Comparison of ENCODE assay signal across 14 cellular contexts in genomic region chr17:12530126-12530525, GRCh38.
DNase-seq lines count a peak whose midpoint lies in the region; ATAC-seq and TF ChIP-seq lines count a peak whose summit lies in the region.
"Had no signal": no experiment of that assay in that cellular context is flagged by ENCODE, and none has a peak within 500 bp of the region (broad histone marks: within the 10 kb centered on the region; RNA-seq: fewer than 3 reads in every experiment).

No MANE protein-coding gene starts in this region.

- no peaks in the 10 kb centered on the region for H3K36me3 ChIP-seq in H7 (replicated peaks; ENCODE audit: control insufficient read depth, insufficient read depth, low read length)
- H3K36me3 ChIP-seq: BLaER1 had no signal

- no peak for TF ChIP-seq CTCF in WTC11 (IDR thresholded peaks at IDR 0.05)

- no peaks in the 10 kb centered on the region for H3K9me3 Mint-ChIP-seq in WTC11
- H3K9me3 Mint-ChIP-seq: H9 had no signal

- no peak overlapping the region for H3K27ac Mint-ChIP-seq in WTC11
- H3K27ac Mint-ChIP-seq: CD14-positive monocyte; CD4-positive, alpha-beta memory T cell; H9 had no signal

- no peak overlapping the region for H3K4me3 ChIP-seq in H7 (ENCODE audit: insufficient read depth, low read depth, low read length)
- H3K4me3 ChIP-seq: BLaER1 had no signal

- no peaks in the 10 kb centered on the region for H3K36me3 Mint-ChIP-seq in WTC11
- H3K36me3 Mint-ChIP-seq: CD14-positive monocyte; CD4-positive, alpha-beta memory T cell had no signal

- no peaks in the 10 kb centered on the region for H3K27me3 Mint-ChIP-seq in WTC11 (ENCODE audit: low read depth)

- ATAC-seq in WTC11 (0 out of 2 replicates have a peak, but pooled peaks have one; percentile 30), GM19351 (IDR thresholded peaks at IDR 0.05; ENCODE audit: unreplicated experiment) (no peak)

- CTCF ChIA-PET in WTC11 (lab: Charles Lee), result interaction anchor here (0.6 kb wide), 1 partner anchor 16 kb away, joined by 3 read pairs; no protein-coding TSS in a partner anchor

- H3K27me3 ChIP-seq in H7 (ENCODE audit: control insufficient read depth, insufficient read depth, low read length), result no peaks in the 10 kb centered on the region
- H3K27me3 ChIP-seq: BLaER1 had no signal

- POLR2A ChIA-PET in WTC11 (lab: Charles Lee), result no interaction called here

- H3K4me3 Mint-ChIP-seq in WTC11, result no peak overlapping the region
- H3K4me3 Mint-ChIP-seq: CD14-positive monocyte; CD4-positive, alpha-beta memory T cell; H9 had no signal

- H3K4me1 Mint-ChIP-seq in WTC11, result peaks cover 4% of the 10 kb centered on the region
- H3K4me1 Mint-ChIP-seq: CD14-positive monocyte; CD4-positive, alpha-beta memory T cell had no signal

- peak; percentile 9 for DNase-seq in H7
- DNase-seq in WTC11 (ENCODE audit: low spot score), result no peak
- peak; percentile 17 for DNase-seq in kidney tubule cell (ENCODE audit: low spot score)
- DNase-seq in NCI-H524 treated with DMSO at 0.1 percent for 48 hours (lab: John Stamatoyannopoulos, UW), result no peak
- no peak for DNase-seq in A172 (ENCODE audit: low spot score)
- DNase-seq: CD4-positive, alpha-beta memory T cell; DMS153; DMS79; GDM1; GOT3; H9 had no signal

TF ChIP-seq in WTC11, 78 proteins besides CTCF, POLR2A, EP300 and RAD21 (continues in another document):
- TF ChIP-seq ZNF423 (CRISPR knock-in tag; IDR thresholded peaks at IDR 0.05) (no peak), ZNF425 (CRISPR knock-in tag; conservative IDR thresholded peaks at IDR 0.05) (no peak), PRDM15 (CRISPR knock-in tag; IDR thresholded peaks at IDR 0.05) (no peak), TEAD1 (CRISPR knock-in tag; IDR thresholded peaks at IDR 0.05) (no peak), USF2 (CRISPR knock-in tag; IDR thresholded peaks at IDR 0.05) (no peak), JAZF1 (CRISPR knock-in tag; IDR thresholded peaks at IDR 0.05) (no peak), SMAD4 (CRISPR knock-in tag; IDR thresholded peaks at IDR 0.05) (no peak), NFE2L1 (CRISPR knock-in tag; IDR thresholded peaks at IDR 0.05) (no peak), ERG (CRISPR knock-in tag; IDR thresholded peaks at IDR 0.05) (no peak), NFATC4 (CRISPR knock-in tag; IDR thresholded peaks at IDR 0.05) (no peak), SMAD3 (CRISPR knock-in tag; IDR thresholded peaks at IDR 0.05; ENCODE audit: borderline replicate concordance) (no peak), ZNF138 (CRISPR knock-in tag; conservative IDR thresholded peaks at IDR 0.05) (no peak), USF1 (CRISPR knock-in tag; IDR thresholded peaks at IDR 0.05) (no peak), ZNF317 (CRISPR knock-in tag; IDR thresholded peaks at IDR 0.05; ENCODE audit: borderline replicate concordance, low read depth) (no peak), JUN (CRISPR knock-in tag; IDR thresholded peaks at IDR 0.05) (no peak), IRF1 (CRISPR knock-in tag; IDR thresholded peaks at IDR 0.05) (no peak), ATF2 (CRISPR knock-in tag; IDR thresholded peaks at IDR 0.05; ENCODE audit: borderline replicate concordance, low read depth) (no peak)

Comparison
In these comparisons a context has a peak if more than half of its experiments do, and no peak if none do; other contexts are left out.
1. DNase-seq: peak in H7 (single experiment) and kidney tubule cell (single experiment); none in WTC11 (single experiment), NCI-H524 treated with DMSO at 0.1 percent for 48 hours (single experiment) and A172 (single experiment).